In the genomic region with DNA sequence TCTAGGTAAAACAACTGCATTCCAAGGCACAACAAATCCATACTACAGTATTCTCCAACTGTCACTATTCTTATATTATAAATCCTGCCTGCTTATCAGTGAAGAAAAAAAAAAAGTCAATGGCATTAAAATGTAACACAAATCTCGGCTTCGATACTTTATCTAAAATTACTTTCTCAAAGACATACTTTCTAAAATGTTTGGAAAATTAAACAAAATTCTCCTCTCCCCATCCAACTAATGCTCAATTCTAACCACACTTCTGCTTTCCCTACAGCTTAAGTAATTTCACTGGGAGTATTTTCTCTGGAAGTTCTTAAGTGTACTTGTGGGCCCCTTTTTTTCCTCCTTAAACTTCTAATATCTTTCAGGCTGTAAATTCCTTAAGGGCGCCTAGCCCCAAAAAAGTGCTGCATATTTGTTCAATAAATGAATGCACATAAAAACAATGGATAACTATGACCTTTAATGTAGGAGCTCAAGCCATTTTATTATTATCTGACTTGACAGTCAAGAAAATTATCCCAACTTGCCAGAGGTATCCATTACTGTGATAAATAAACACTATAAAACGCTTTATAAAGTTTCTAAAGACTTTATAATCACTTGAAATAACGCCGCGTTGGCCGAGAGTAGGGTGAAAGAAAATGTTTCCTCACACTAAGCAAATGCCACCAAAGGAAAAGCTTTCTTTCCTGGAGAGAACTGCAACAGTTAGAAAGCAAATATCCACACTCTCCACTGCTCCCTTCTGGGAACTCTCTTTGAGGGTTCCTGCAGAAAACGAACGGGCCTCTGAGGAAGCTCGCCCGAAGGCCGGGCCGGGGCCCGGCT, we compare ENCODE assay signal across 1 cellular context.
TF ChIP-seq lines count a peak whose summit lies in the region.

No MANE protein-coding gene starts in this region.

TF ChIP-seq in WTC11, 78 proteins besides CTCF, POLR2A, EP300 and RAD21 (continued from another document):
- TF ChIP-seq ELF4 (CRISPR knock-in tag; IDR thresholded peaks at IDR 0.05; ENCODE audit: low read depth) (no peak), SP1 (CRISPR knock-in tag; conservative IDR thresholded peaks at IDR 0.05) (no peak), NR1H2 (CRISPR knock-in tag; IDR thresholded peaks at IDR 0.05) (no peak), SMAD3 (CRISPR knock-in tag; IDR thresholded peaks at IDR 0.05; ENCODE audit: borderline replicate concordance) (no peak), IRF2 (CRISPR knock-in tag; IDR thresholded peaks at IDR 0.05; ENCODE audit: borderline replicate concordance, low read depth) (no peak)
- TF ChIP-seq, protein P1, sequence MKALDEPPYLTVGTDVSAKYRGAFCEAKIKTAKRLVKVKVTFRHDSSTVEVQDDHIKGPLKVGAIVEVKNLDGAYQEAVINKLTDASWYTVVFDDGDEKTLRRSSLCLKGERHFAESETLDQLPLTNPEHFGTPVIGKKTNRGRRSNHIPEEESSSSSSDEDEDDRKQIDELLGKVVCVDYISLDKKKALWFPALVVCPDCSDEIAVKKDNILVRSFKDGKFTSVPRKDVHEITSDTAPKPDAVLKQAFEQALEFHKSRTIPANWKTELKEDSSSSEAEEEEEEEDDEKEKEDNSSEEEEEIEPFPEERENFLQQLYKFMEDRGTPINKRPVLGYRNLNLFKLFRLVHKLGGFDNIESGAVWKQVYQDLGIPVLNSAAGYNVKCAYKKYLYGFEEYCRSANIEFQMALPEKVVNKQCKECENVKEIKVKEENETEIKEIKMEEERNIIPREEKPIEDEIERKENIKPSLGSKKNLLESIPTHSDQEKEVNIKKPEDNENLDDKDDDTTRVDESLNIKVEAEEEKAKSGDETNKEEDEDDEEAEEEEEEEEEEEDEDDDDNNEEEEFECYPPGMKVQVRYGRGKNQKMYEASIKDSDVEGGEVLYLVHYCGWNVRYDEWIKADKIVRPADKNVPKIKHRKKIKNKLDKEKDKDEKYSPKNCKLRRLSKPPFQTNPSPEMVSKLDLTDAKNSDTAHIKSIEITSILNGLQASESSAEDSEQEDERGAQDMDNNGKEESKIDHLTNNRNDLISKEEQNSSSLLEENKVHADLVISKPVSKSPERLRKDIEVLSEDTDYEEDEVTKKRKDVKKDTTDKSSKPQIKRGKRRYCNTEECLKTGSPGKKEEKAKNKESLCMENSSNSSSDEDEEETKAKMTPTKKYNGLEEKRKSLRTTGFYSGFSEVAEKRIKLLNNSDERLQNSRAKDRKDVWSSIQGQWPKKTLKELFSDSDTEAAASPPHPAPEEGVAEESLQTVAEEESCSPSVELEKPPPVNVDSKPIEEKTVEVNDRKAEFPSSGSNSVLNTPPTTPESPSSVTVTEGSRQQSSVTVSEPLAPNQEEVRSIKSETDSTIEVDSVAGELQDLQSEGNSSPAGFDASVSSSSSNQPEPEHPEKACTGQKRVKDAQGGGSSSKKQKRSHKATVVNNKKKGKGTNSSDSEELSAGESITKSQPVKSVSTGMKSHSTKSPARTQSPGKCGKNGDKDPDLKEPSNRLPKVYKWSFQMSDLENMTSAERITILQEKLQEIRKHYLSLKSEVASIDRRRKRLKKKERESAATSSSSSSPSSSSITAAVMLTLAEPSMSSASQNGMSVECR (CRISPR knock-in tag; IDR thresholded peaks at IDR 0.05; ENCODE audit: borderline replicate concordance) = no peak
- TF ChIP-seq, protein P2, sequence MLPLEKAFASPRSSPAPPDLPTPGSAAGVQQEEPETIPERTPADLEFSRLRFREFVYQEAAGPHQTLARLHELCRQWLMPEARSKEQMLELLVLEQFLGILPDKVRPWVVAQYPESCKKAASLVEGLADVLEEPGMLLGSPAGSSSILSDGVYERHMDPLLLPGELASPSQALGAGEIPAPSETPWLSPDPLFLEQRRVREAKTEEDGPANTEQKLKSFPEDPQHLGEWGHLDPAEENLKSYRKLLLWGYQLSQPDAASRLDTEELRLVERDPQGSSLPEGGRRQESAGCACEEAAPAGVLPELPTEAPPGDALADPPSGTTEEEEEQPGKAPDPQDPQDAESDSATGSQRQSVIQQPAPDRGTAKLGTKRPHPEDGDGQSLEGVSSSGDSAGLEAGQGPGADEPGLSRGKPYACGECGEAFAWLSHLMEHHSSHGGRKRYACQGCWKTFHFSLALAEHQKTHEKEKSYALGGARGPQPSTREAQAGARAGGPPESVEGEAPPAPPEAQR (CRISPR knock-in tag; IDR thresholded peaks at IDR 0.05) = no peak
- TF ChIP-seq, protein P3, sequence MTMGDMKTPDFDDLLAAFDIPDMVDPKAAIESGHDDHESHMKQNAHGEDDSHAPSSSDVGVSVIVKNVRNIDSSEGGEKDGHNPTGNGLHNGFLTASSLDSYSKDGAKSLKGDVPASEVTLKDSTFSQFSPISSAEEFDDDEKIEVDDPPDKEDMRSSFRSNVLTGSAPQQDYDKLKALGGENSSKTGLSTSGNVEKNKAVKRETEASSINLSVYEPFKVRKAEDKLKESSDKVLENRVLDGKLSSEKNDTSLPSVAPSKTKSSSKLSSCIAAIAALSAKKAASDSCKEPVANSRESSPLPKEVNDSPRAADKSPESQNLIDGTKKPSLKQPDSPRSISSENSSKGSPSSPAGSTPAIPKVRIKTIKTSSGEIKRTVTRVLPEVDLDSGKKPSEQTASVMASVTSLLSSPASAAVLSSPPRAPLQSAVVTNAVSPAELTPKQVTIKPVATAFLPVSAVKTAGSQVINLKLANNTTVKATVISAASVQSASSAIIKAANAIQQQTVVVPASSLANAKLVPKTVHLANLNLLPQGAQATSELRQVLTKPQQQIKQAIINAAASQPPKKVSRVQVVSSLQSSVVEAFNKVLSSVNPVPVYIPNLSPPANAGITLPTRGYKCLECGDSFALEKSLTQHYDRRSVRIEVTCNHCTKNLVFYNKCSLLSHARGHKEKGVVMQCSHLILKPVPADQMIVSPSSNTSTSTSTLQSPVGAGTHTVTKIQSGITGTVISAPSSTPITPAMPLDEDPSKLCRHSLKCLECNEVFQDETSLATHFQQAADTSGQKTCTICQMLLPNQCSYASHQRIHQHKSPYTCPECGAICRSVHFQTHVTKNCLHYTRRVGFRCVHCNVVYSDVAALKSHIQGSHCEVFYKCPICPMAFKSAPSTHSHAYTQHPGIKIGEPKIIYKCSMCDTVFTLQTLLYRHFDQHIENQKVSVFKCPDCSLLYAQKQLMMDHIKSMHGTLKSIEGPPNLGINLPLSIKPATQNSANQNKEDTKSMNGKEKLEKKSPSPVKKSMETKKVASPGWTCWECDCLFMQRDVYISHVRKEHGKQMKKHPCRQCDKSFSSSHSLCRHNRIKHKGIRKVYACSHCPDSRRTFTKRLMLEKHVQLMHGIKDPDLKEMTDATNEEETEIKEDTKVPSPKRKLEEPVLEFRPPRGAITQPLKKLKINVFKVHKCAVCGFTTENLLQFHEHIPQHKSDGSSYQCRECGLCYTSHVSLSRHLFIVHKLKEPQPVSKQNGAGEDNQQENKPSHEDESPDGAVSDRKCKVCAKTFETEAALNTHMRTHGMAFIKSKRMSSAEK (CRISPR knock-in tag; IDR thresholded peaks at IDR 0.05; ENCODE audit: borderline replicate concordance) = no peak
- TF ChIP-seq, protein P4, sequence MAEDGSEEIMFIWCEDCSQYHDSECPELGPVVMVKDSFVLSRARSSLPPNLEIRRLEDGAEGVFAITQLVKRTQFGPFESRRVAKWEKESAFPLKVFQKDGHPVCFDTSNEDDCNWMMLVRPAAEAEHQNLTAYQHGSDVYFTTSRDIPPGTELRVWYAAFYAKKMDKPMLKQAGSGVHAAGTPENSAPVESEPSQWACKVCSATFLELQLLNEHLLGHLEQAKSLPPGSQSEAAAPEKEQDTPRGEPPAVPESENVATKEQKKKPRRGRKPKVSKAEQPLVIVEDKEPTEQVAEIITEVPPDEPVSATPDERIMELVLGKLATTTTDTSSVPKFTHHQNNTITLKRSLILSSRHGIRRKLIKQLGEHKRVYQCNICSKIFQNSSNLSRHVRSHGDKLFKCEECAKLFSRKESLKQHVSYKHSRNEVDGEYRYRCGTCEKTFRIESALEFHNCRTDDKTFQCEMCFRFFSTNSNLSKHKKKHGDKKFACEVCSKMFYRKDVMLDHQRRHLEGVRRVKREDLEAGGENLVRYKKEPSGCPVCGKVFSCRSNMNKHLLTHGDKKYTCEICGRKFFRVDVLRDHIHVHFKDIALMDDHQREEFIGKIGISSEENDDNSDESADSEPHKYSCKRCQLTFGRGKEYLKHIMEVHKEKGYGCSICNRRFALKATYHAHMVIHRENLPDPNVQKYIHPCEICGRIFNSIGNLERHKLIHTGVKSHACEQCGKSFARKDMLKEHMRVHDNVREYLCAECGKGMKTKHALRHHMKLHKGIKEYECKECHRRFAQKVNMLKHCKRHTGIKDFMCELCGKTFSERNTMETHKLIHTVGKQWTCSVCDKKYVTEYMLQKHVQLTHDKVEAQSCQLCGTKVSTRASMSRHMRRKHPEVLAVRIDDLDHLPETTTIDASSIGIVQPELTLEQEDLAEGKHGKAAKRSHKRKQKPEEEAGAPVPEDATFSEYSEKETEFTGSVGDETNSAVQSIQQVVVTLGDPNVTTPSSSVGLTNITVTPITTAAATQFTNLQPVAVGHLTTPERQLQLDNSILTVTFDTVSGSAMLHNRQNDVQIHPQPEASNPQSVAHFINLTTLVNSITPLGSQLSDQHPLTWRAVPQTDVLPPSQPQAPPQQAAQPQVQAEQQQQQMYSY (CRISPR knock-in tag; IDR thresholded peaks at IDR 0.05) = no peak
- TF ChIP-seq, protein P5, sequence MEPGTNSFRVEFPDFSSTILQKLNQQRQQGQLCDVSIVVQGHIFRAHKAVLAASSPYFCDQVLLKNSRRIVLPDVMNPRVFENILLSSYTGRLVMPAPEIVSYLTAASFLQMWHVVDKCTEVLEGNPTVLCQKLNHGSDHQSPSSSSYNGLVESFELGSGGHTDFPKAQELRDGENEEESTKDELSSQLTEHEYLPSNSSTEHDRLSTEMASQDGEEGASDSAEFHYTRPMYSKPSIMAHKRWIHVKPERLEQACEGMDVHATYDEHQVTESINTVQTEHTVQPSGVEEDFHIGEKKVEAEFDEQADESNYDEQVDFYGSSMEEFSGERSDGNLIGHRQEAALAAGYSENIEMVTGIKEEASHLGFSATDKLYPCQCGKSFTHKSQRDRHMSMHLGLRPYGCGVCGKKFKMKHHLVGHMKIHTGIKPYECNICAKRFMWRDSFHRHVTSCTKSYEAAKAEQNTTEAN (CRISPR knock-in tag; IDR thresholded peaks at IDR 0.05) = no peak
TF ChIP-seq in WTC11: peak in this region for 0.
